ENCODE assay signal across 10 cellular contexts in genomic region chr10:69684020-69684980, GRCh38. TPM values are rescaled to one million over a fixed set of nuclear protein-coding genes. Genes with fewer than 3 reads are reported as not detected.
DNase-seq lines count a peak whose midpoint lies in the region; ATAC-seq and TF ChIP-seq lines count a peak whose summit lies in the region.
"Had no signal": no experiment of that assay in that cellular context is flagged by ENCODE, and none has a peak within 500 bp of the region (broad histone marks: within the 10 kb centered on the region; RNA-seq: fewer than 3 reads in every experiment).

No MANE protein-coding gene starts in this region.

- H3K4me1 Mint-ChIP-seq in stimulated activated naive B cell treated with anti-CD40 and anti-IgM and Interleukin-4, amounts not matched to agents 10 μg/mL and 1 μg/mL and 100 μg/mL, for 72 hours = no peaks in the 10 kb centered on the region
- H3K4me1 Mint-ChIP-seq: naive B cell had no signal

- no peak overlapping the region for H3K4me3 Mint-ChIP-seq in stimulated activated naive B cell treated with anti-CD40 and anti-IgM and Interleukin-4, amounts not matched to agents 10 μg/mL and 1 μg/mL and 100 μg/mL, for 72 hours
- H3K4me3 Mint-ChIP-seq: naive B cell had no signal

- H3K36me3 Mint-ChIP-seq in stimulated activated naive B cell treated with anti-CD40 and anti-IgM and Interleukin-4, amounts not matched to agents 10 μg/mL and 1 μg/mL and 100 μg/mL, for 72 hours = no peaks in the 10 kb centered on the region
- H3K36me3 Mint-ChIP-seq: naive B cell had no signal

- ATAC-seq in SK-N-SH treated with all-trans-retinoic acid at 6 μM for 48 hours = peak; percentile 23
- no peak for ATAC-seq in stimulated activated naive B cell treated with anti-CD40 and anti-IgM and Interleukin-4, amounts not matched to agents 10 μg/mL and 1 μg/mL and 100 μg/mL, for 72 hours (replicated peaks)
- no peak for ATAC-seq in GM18520 (IDR thresholded peaks at IDR 0.05; ENCODE audit: unreplicated experiment)

- TF ChIP-seq CTCF in fibroblast of the aortic adventitia (IDR thresholded peaks at IDR 0.05; ENCODE audit: insufficient read depth, low read length) = no peak
- no peak for TF ChIP-seq CTCF in GM13976 (IDR thresholded peaks at IDR 0.05; ENCODE audit: borderline replicate concordance, control extremely low read depth, extremely low read depth, insufficient read depth, missing control alignments)

- H3K27ac ChIP-seq in mucosa of rectum (ENCODE audit: low read depth in 2 of 2, low read length in 2 of 2) (peak overlapping the region; percentile 95 to 97), caudate nucleus (ENCODE audit: low read depth, low read length) (no peak overlapping the region)

- in situ Hi-C loops in GM13976 (cut with MboI; ENCODE audit: low sequenced_read_pairs, unreplicated experiment) = no loop called here

- H3K27me3 Mint-ChIP-seq in stimulated activated naive B cell treated with anti-CD40 and anti-IgM and Interleukin-4, amounts not matched to agents 10 μg/mL and 1 μg/mL and 100 μg/mL, for 72 hours = peaks cover 31 to 36% of the 10 kb centered on the region in 2 donors

- no peaks in the 10 kb centered on the region for H3K9me3 ChIP-seq in mucosa of rectum (ENCODE audit: control insufficient read depth in 2 of 2, low read length in 2 of 2)

- H3K27ac Mint-ChIP-seq in stimulated activated naive B cell treated with anti-CD40 and anti-IgM and Interleukin-4, amounts not matched to agents 10 μg/mL and 1 μg/mL and 100 μg/mL, for 72 hours = no peak overlapping the region
- H3K27ac Mint-ChIP-seq: naive B cell had no signal

- peak; percentile 73 for DNase-seq in fibroblast of the aortic adventitia (ENCODE audit: low read depth)
- DNase-seq in ureter (ENCODE audit: low spot score) = peak; percentile 60
- DNase-seq in stimulated activated naive B cell treated with anti-CD40 and anti-IgM and Interleukin-4, amounts not matched to agents 10 μg/mL and 1 μg/mL and 100 μg/mL, for 72 hours = no peak
- DNase-seq in caudate nucleus (lab: John Stamatoyannopoulos, UW) = no peak
- no peak for DNase-seq in GM13976 (ENCODE audit: low spot score)
- DNase-seq: naive B cell, SHP77 had no signal

- H3K4me1 ChIP-seq in mucosa of rectum (ENCODE audit: control insufficient read depth in 2 of 2, insufficient read depth in 2 of 2, low read length in 2 of 2) = peaks cover 14 to 32% of the 10 kb centered on the region in 2 donors

- no peaks in the 10 kb centered on the region for H3K36me3 ChIP-seq in mucosa of rectum (ENCODE audit: control insufficient read depth in 2 of 2, insufficient read depth in 2 of 2, low read length in 2 of 2)

- peaks cover 0 to 2% of the 10 kb centered on the region in 2 donors for H3K9me3 Mint-ChIP-seq in stimulated activated naive B cell treated with anti-CD40 and anti-IgM and Interleukin-4, amounts not matched to agents 10 μg/mL and 1 μg/mL and 100 μg/mL, for 72 hours

- peak overlapping the region; percentile 62 to 69 for H3K9ac ChIP-seq in mucosa of rectum (ENCODE audit: low read depth in 1 of 2, low read length in 2 of 2)

- H3K27me3 ChIP-seq in mucosa of rectum (ENCODE audit: control insufficient read depth in 2 of 2, insufficient read depth in 2 of 2, low read length in 2 of 2) = peaks cover 0 to 2% of the 10 kb centered on the region in 2 donors

- no peak overlapping the region for H3K4me3 ChIP-seq in fibroblast of the aortic adventitia (ENCODE audit: low read depth, low read length)
- peak overlapping the region; percentile 51 to 55 for H3K4me3 ChIP-seq in mucosa of rectum (ENCODE audit: low read length in 2 of 2)

TF ChIP-seq in SK-N-SH treated with all-trans-retinoic acid at 6 μM for 48 hours, 23 proteins besides CTCF, POLR2A, EP300 and RAD21:
- TF ChIP-seq TSHZ2 (CRISPR knock-in tag; IDR thresholded peaks at IDR 0.05) (no peak), POU6F1 (CRISPR knock-in tag; IDR thresholded peaks at IDR 0.05; ENCODE audit: borderline replicate concordance, low read depth) (no peak), SNAI2 (CRISPR knock-in tag; IDR thresholded peaks at IDR 0.05) (no peak), CREB5 (CRISPR knock-in tag; IDR thresholded peaks at IDR 0.05; ENCODE audit: low read depth) (no peak), RARB (CRISPR knock-in tag; IDR thresholded peaks at IDR 0.05) (no peak), ARNTL (CRISPR knock-in tag; IDR thresholded peaks at IDR 0.05; ENCODE audit: borderline replicate concordance, low read depth) (no peak), BACH2 (CRISPR knock-in tag; IDR thresholded peaks at IDR 0.05; ENCODE audit: borderline replicate concordance) (no peak), CSDC2 (CRISPR knock-in tag; IDR thresholded peaks at IDR 0.05) (no peak), ESRRG (CRISPR knock-in tag; IDR thresholded peaks at IDR 0.05) (no peak), TCF4 (CRISPR knock-in tag; IDR thresholded peaks at IDR 0.05; ENCODE audit: borderline replicate concordance) (no peak), ZFP30 (CRISPR knock-in tag; IDR thresholded peaks at IDR 0.05) (no peak), ZC3H10 (CRISPR knock-in tag; IDR thresholded peaks at IDR 0.05) (no peak), PPARA (CRISPR knock-in tag; IDR thresholded peaks at IDR 0.05; ENCODE audit: borderline replicate concordance) (no peak), ZNF8 (CRISPR knock-in tag; IDR thresholded peaks at IDR 0.05) (no peak), ZFP3 (CRISPR knock-in tag; IDR thresholded peaks at IDR 0.05) (no peak), OSR1 (CRISPR knock-in tag; IDR thresholded peaks at IDR 0.05) (no peak), ZNF565 (CRISPR knock-in tag; conservative IDR thresholded peaks at IDR 0.05; ENCODE audit: low read depth) (no peak), ISL1 (CRISPR knock-in tag; IDR thresholded peaks at IDR 0.05) (no peak), TOX (CRISPR knock-in tag; IDR thresholded peaks at IDR 0.05; ENCODE audit: borderline replicate concordance) (no peak), GLIS3 (CRISPR knock-in tag; IDR thresholded peaks at IDR 0.05) (no peak)

RNA-seq across cellular contexts. Expression of gene FAM241B, which starts 54.3 kb away (rescaled TPM):
- not detected in 2 replicates for total RNA-seq in fibroblast of the aortic adventitia (ENCODE audit: low replicate concordance)
- total RNA-seq in ureter = 5.6 TPM

Comparison
In these comparisons a context has a peak if more than half of its experiments do, and no peak if none do; other contexts are left out.
1. DNase-seq: peak in fibroblast of the aortic adventitia (single experiment) and ureter (single experiment); none in stimulated activated naive B cell treated with anti-CD40 and anti-IgM and Interleukin-4, amounts not matched to agents 10 μg/mL and 1 μg/mL and 100 μg/mL, for 72 hours (single experiment), caudate nucleus (0 of 61) and GM13976 (single experiment).